1 cellular context compared by ENCODE assay signal in genomic region chr1:109075531-109076490, GRCh38.
TF ChIP-seq lines count a peak whose summit lies in the region.

TAF13 (minus strand) TSS chr1:109076003; CDS start chr1:109075947, 56 bp downstream.

TF ChIP-seq in H1, 55 proteins besides CTCF, POLR2A, EP300 and RAD21 (continued from another document):
- TF ChIP-seq ATF2 (IDR thresholded peaks at IDR 0.05; ENCODE audit: low read length) (0 out of 2 replicates have a peak, but pooled peaks have one; percentile 30), SP2 (IDR thresholded peaks at IDR 0.05; ENCODE audit: low read length) (no peak), NANOG (IDR thresholded peaks at IDR 0.05; ENCODE audit: insufficient read depth, low read depth, low read length, poor library complexity, severe bottlenecking) (no peak), USF2 (IDR thresholded peaks at IDR 0.05; ENCODE audit: low read length) (no peak), JUND (IDR thresholded peaks at IDR 0.05; ENCODE audit: low read length) (0 out of 2 replicates have a peak, but pooled peaks have one; percentile 24), POU5F1 (IDR thresholded peaks at IDR 0.05; ENCODE audit: low read depth, low read length) (no peak), ASH2L (IDR thresholded peaks at IDR 0.05; ENCODE audit: low read length) (peak; percentile 44), JUN (IDR thresholded peaks at IDR 0.05; ENCODE audit: low read depth, low read length) (no peak), HDAC2 (IDR thresholded peaks at IDR 0.05; ENCODE audit: borderline replicate concordance in 1 of 2, low read depth in 2 of 2, low read length in 2 of 2) (peak in 1 of 2 experiments; percentile 85; a peak in 2 of 4 replicates), BRCA1 (IDR thresholded peaks at IDR 0.05; ENCODE audit: low read depth, low read length) (peak; percentile 82), SIRT6 (IDR thresholded peaks at IDR 0.05; ENCODE audit: low read length) (no peak), SP1 (IDR thresholded peaks at IDR 0.05; ENCODE audit: low read depth, low read length) (0 out of 2 replicates have a peak, but pooled peaks have one; percentile 21), SAP30 (IDR thresholded peaks at IDR 0.05; ENCODE audit: insufficient read depth, insufficient replicate concordance, low read length) (peak; percentile 98), FOSL1 (IDR thresholded peaks at IDR 0.05; ENCODE audit: insufficient read depth, low read depth, low read length) (no peak), CTBP2 (IDR thresholded peaks at IDR 0.05; ENCODE audit: borderline replicate concordance, insufficient read depth, insufficient read length, low read length) (no peak), EZH2 (IDR thresholded peaks at IDR 0.05; ENCODE audit: low read depth, low read length, severe bottlenecking) (no peak), RNF2 (IDR thresholded peaks at IDR 0.05; ENCODE audit: borderline replicate concordance, low read depth, low read length, missing control alignments, poor library complexity, severe bottlenecking) (no peak), GTF2F1 (IDR thresholded peaks at IDR 0.05; ENCODE audit: borderline replicate concordance, low read depth, low read length) (no peak), SIX5 (IDR thresholded peaks at IDR 0.05; ENCODE audit: low read depth, low read length) (no peak), POLR2AphosphoS5 (IDR thresholded peaks at IDR 0.05; ENCODE audit: low read depth, low read length) (peak; percentile 96), CREB1 (IDR thresholded peaks at IDR 0.05) (peak; percentile 85), KDM4A (IDR thresholded peaks at IDR 0.05; ENCODE audit: low read depth, low read length, severe bottlenecking) (peak; percentile 71), RBBP5 (IDR thresholded peaks at IDR 0.05; ENCODE audit: borderline replicate concordance, low read depth, low read length) (0 out of 2 replicates have a peak, but pooled peaks have one; percentile 41), SIN3A (conservative IDR thresholded peaks at IDR 0.05 in 1 of 2, IDR thresholded peaks at IDR 0.05 in 1 of 2; ENCODE audit: low read depth in 1 of 2, low read length in 2 of 2) (peak; percentile 89 to 97; a peak in 2 of 4 replicates), EGR1 (IDR thresholded peaks at IDR 0.05; ENCODE audit: borderline replicate concordance, low read depth, low read length) (no peak), BACH1 (IDR thresholded peaks at IDR 0.05; ENCODE audit: low read length) (no peak), YY1 (IDR thresholded peaks at IDR 0.05; ENCODE audit: low read depth, low read length) (0 out of 2 replicates have a peak, but pooled peaks have one; percentile 47), RFX5 (IDR thresholded peaks at IDR 0.05; ENCODE audit: borderline replicate concordance, low read depth, low read length) (no peak), SP4 (IDR thresholded peaks at IDR 0.05; ENCODE audit: low read length) (no peak; the same call in 1 of the 2 replicates), SRF (IDR thresholded peaks at IDR 0.05; ENCODE audit: low read depth, low read length) (0 out of 2 replicates have a peak, but pooled peaks have one; percentile 21), ATF3 (IDR thresholded peaks at IDR 0.05; ENCODE audit: insufficient read depth, low read depth, low read length) (peak; percentile 33; the same call in 1 of the 2 replicates), CHD1 (IDR thresholded peaks at IDR 0.05; ENCODE audit: low read depth, low read length) (no peak), MAFK (IDR thresholded peaks at IDR 0.05; ENCODE audit: low read depth, low read length) (no peak), CBX5 (IDR thresholded peaks at IDR 0.05; ENCODE audit: low read depth, low read length) (no peak), TBP (IDR thresholded peaks at IDR 0.05; ENCODE audit: low read depth, low read length) (peak; percentile 83), TCF12 (IDR thresholded peaks at IDR 0.05; ENCODE audit: low read depth, low read length) (no peak), TAF1 (IDR thresholded peaks at IDR 0.05; ENCODE audit: low read depth, low read length) (peak; percentile 83), CHD2 (IDR thresholded peaks at IDR 0.05; ENCODE audit: low read length) (peak; percentile 93), SUZ12 (IDR thresholded peaks at IDR 0.05; ENCODE audit: low read length) (no peak), KDM5A (IDR thresholded peaks at IDR 0.05; ENCODE audit: low read length) (0 out of 2 replicates have a peak, but pooled peaks have one; percentile 30), HDAC6 (IDR thresholded peaks at IDR 0.05; ENCODE audit: low read depth, low read length) (no peak), KDM1A (IDR thresholded peaks at IDR 0.05; ENCODE audit: borderline replicate concordance, low read length) (no peak), NRF1 (IDR thresholded peaks at IDR 0.05; ENCODE audit: low read depth, low read length) (no peak), RXRA (IDR thresholded peaks at IDR 0.05; ENCODE audit: insufficient read depth, low read depth, low read length) (no peak), PHF8 (conservative IDR thresholded peaks at IDR 0.05; ENCODE audit: low read depth, low read length) (peak; percentile 84), CEBPB (IDR thresholded peaks at IDR 0.05; ENCODE audit: low read depth, low read length) (no peak; the same call in 1 of the 2 replicates), CHD7 (IDR thresholded peaks at IDR 0.05; ENCODE audit: insufficient replicate concordance, low read length) (no peak), TAF7 (optimal IDR thresholded peaks at IDR 0.05; ENCODE audit: borderline replicate concordance, low read depth, low read length) (peak; percentile 76), GABPA (IDR thresholded peaks at IDR 0.05; ENCODE audit: borderline replicate concordance, insufficient read depth, low read length) (peak; percentile 91; the same call in 1 of the 2 replicates), MAX (IDR thresholded peaks at IDR 0.05) (peak; percentile 44; the same call in 1 of the 2 replicates), ZNF274 (IDR thresholded peaks at IDR 0.05; ENCODE audit: borderline replicate concordance, extremely low read depth, low read length) (no peak), CBX8 (IDR thresholded peaks at IDR 0.05; ENCODE audit: borderline replicate concordance, low read depth, low read length) (no peak), BCL11A (IDR thresholded peaks at IDR 0.05; ENCODE audit: low read depth in 2 of 2, low read length in 2 of 2) (no peak), E2F6 (IDR thresholded peaks at IDR 0.05) (no peak; the same call in 1 of the 2 replicates)
